In the genomic region with DNA sequence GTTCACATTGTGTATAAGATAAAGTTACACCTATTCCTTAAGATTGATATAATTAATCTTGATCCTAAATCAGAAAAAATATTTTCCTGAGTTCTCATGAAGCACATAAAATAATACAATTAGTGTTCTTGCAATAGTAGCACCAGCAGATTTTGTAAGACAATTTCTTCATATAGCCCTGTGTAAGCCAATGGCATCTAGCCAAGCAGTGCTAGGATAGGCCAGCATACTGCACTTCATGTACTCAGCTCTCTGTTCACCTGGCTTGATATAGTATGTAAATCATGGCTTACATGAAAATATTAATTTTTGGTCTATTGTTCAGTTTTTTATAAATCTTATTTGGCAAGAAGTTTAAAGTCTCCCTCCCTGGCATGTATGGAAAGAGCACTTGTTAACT, we compare ENCODE assay signal across 1 cellular context.
TF ChIP-seq lines count a peak whose summit lies in the region.

No MANE protein-coding gene starts in this region.

TF ChIP-seq in HepG2, 621 proteins besides CTCF, POLR2A, EP300 and RAD21:
- TF ChIP-seq ZNF605 (CRISPR knock-in tag; IDR thresholded peaks at IDR 0.05) (no peak), NFIC (IDR thresholded peaks at IDR 0.05; ENCODE audit: low read length) (no peak), KAT7 (CRISPR knock-in tag; IDR thresholded peaks at IDR 0.05; ENCODE audit: borderline replicate concordance) (no peak), KLF12 (CRISPR knock-in tag; IDR thresholded peaks at IDR 0.05; ENCODE audit: borderline replicate concordance) (no peak), ZNF484 (CRISPR knock-in tag; IDR thresholded peaks at IDR 0.05; ENCODE audit: borderline replicate concordance, low read depth) (no peak), ZNF451 (CRISPR knock-in tag; IDR thresholded peaks at IDR 0.05) (no peak), MEF2D (CRISPR knock-in tag; IDR thresholded peaks at IDR 0.05) (no peak), NFYB (CRISPR knock-in tag; IDR thresholded peaks at IDR 0.05) (no peak), SMAD3 (CRISPR knock-in tag; IDR thresholded peaks at IDR 0.05) (no peak), ZBTB20 (CRISPR knock-in tag; IDR thresholded peaks at IDR 0.05; ENCODE audit: borderline replicate concordance, low read depth) (no peak), PCBP1 (IDR thresholded peaks at IDR 0.05; ENCODE audit: borderline replicate concordance, low read depth, low read length) (no peak), RBAK (CRISPR knock-in tag; IDR thresholded peaks at IDR 0.05) (no peak)
- TF ChIP-seq, protein P1, sequence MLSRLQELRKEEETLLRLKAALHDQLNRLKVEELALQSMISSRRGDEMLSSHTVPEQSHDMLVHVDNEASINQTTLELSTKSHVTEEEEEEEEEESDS (CRISPR knock-in tag; IDR thresholded peaks at IDR 0.05; ENCODE audit: borderline replicate concordance), result no peak
- TF ChIP-seq, protein P2, sequence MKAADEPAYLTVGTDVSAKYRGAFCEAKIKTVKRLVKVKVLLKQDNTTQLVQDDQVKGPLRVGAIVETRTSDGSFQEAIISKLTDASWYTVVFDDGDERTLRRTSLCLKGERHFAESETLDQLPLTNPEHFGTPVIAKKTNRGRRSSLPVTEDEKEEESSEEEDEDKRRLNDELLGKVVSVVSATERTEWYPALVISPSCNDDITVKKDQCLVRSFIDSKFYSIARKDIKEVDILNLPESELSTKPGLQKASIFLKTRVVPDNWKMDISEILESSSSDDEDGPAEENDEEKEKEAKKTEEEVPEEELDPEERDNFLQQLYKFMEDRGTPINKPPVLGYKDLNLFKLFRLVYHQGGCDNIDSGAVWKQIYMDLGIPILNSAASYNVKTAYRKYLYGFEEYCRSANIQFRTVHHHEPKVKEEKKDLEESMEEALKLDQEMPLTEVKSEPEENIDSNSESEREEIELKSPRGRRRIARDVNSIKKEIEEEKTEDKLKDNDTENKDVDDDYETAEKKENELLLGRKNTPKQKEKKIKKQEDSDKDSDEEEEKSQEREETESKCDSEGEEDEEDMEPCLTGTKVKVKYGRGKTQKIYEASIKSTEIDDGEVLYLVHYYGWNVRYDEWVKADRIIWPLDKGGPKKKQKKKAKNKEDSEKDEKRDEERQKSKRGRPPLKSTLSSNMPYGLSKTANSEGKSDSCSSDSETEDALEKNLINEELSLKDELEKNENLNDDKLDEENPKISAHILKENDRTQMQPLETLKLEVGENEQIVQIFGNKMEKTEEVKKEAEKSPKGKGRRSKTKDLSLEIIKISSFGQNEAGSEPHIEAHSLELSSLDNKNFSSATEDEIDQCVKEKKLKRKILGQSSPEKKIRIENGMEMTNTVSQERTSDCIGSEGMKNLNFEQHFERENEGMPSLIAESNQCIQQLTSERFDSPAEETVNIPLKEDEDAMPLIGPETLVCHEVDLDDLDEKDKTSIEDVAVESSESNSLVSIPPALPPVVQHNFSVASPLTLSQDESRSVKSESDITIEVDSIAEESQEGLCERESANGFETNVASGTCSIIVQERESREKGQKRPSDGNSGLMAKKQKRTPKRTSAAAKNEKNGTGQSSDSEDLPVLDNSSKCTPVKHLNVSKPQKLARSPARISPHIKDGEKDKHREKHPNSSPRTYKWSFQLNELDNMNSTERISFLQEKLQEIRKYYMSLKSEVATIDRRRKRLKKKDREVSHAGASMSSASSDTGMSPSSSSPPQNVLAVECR (CRISPR knock-in tag; IDR thresholded peaks at IDR 0.05; ENCODE audit: borderline replicate concordance), result no peak
- TF ChIP-seq, protein P3, sequence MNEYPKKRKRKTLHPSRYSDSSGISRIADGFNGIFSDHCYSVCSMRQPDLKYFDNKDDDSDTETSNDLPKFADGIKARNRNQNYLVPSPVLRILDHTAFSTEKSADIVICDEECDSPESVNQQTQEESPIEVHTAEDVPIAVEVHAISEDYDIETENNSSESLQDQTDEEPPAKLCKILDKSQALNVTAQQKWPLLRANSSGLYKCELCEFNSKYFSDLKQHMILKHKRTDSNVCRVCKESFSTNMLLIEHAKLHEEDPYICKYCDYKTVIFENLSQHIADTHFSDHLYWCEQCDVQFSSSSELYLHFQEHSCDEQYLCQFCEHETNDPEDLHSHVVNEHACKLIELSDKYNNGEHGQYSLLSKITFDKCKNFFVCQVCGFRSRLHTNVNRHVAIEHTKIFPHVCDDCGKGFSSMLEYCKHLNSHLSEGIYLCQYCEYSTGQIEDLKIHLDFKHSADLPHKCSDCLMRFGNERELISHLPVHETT (CRISPR knock-in tag; conservative IDR thresholded peaks at IDR 0.05), result no peak
